23 cellular contexts compared by ENCODE assay signal in the genomic region with DNA sequence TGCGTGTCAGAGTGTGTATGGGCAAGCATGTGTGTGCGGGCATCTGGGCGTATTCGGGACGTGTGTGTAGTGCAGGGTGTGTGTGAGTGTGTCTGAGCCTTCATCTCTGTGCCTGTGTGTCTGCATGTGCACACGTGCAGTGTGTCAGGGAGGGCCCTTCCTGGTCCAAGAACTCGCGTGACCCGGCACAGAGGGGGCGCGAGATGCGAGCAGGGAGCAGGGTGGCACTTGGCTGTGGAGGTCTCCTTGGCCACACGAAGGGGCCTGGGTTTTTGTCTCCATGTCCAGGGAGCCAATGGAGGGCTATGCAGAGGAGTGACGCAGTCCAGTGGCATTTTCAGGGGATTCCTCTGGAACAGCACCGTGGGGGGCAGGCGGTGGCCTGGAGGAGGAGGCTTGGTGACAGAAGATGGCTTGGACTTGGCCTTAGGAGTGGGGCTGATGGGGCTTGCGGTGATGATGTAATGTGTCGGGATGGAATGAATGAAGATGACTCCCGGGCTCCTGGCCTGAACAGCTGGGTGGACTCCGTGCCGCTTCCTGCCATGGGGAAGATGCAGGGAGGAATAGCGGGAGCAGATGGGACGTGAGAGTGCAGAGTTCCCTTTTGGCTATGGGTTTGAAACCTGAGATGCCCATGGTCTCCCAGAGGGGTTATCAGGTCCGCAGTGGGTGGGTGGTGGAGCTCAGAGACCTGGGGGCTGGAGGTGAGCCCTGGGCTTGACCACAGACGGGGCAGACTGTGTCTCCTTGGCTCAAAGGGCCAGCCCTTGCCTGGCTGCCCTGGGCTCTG.
A peak's percentile ranks its signal among the peaks of the same experiment; 100 is the strongest.
DNase-seq lines count a peak whose midpoint lies in the region; ATAC-seq and TF ChIP-seq lines count a peak whose summit lies in the region.
"Had no signal": no experiment of that assay in that cellular context is flagged by ENCODE, and none has a peak within 500 bp of the region (broad histone marks: within the 10 kb centered on the region; RNA-seq: fewer than 3 reads in every experiment).

No MANE protein-coding gene starts in this region.

- H3K4me3 ChIP-seq in GM23338 (no peak overlapping the region), endodermal cell (ENCODE audit: low read length) (no peak overlapping the region)
- H3K4me3 ChIP-seq: esophagus squamous epithelium, Peyer's patch had no signal

- H3K27me3 ChIP-seq in GM23338 (ENCODE audit: insufficient read depth) (no peaks in the 10 kb centered on the region), endodermal cell (ENCODE audit: control insufficient read depth, insufficient read depth, low read length, poor library complexity, severe bottlenecking) (no peaks in the 10 kb centered on the region)
- H3K27me3 ChIP-seq: Peyer's patch had no signal

- H3K36me3 ChIP-seq in GM23338 (ENCODE audit: insufficient read depth) = no peaks in the 10 kb centered on the region
- no peaks in the 10 kb centered on the region for H3K36me3 ChIP-seq in endodermal cell (ENCODE audit: control insufficient read depth, insufficient read depth, low read length)
- H3K36me3 ChIP-seq: esophagus squamous epithelium, Peyer's patch had no signal

- no peak overlapping the region for H3K9ac ChIP-seq in endodermal cell (ENCODE audit: extremely low read depth, low read length, poor library complexity, severe bottlenecking)

- no peak overlapping the region; the same call in 2 of the 3 replicates for H3K4me3 Mint-ChIP-seq in GM23338
- no peak overlapping the region for H3K4me3 Mint-ChIP-seq in endodermal cell
- no peak overlapping the region for H3K4me3 Mint-ChIP-seq in neural crest cell
- H3K4me3 Mint-ChIP-seq in activated CD8-positive, alpha-beta T cell treated with anti-CD3 and anti-CD28 coated beads for 36 hours = no peak overlapping the region
- H3K4me3 Mint-ChIP-seq: activated T-helper 17 cell treated with anti-CD3 and anti-CD28 coated beads, Interleukin-2, amount 50 U/mL, for 72 hours; effector memory CD8-positive, alpha-beta T cell; T-helper 1 cell treated with Interleukin-12 subunit alpha and Interleukin-12 subunit beta and Interleukin-4 antibody, amounts not matched to agents 30 μg/mL and 1 μg/mL, for 36 hours had no signal

- peak; percentile 29 for ATAC-seq in GM23338
- ATAC-seq in activated CD8-positive, alpha-beta T cell treated with anti-CD3 and anti-CD28 coated beads for 36 hours = no peak
- ATAC-seq: activated T-helper 17 cell treated with anti-CD3 and anti-CD28 coated beads, Interleukin-2, amount 50 U/mL, for 72 hours; effector memory CD8-positive, alpha-beta T cell; sciatic nerve had no signal

- no peak overlapping the region for H3K4me2 ChIP-seq in GM23338

- H3K4me1 Mint-ChIP-seq in GM23338 (peaks cover 24% of the 10 kb centered on the region), endodermal cell (peaks cover 10% of the 10 kb centered on the region), neural crest cell (peaks cover 4% of the 10 kb centered on the region)
- no peaks in the 10 kb centered on the region for H3K4me1 Mint-ChIP-seq in activated CD8-positive, alpha-beta T cell treated with anti-CD3 and anti-CD28 coated beads for 36 hours (ENCODE audit: low read depth)
- H3K4me1 Mint-ChIP-seq: activated T-helper 17 cell treated with anti-CD3 and anti-CD28 coated beads, Interleukin-2, amount 50 U/mL, for 72 hours had no signal

- no peaks in the 10 kb centered on the region for H3K9me3 Mint-ChIP-seq in GM23338
- H3K9me3 Mint-ChIP-seq in endodermal cell = no peaks in the 10 kb centered on the region
- no peaks in the 10 kb centered on the region for H3K9me3 Mint-ChIP-seq in neural crest cell
- H3K9me3 Mint-ChIP-seq in activated CD8-positive, alpha-beta T cell treated with anti-CD3 and anti-CD28 coated beads for 36 hours = no peaks in the 10 kb centered on the region
- H3K9me3 Mint-ChIP-seq: activated T-helper 17 cell treated with anti-CD3 and anti-CD28 coated beads, Interleukin-2, amount 50 U/mL, for 72 hours; effector memory CD8-positive, alpha-beta T cell; T-helper 1 cell treated with Interleukin-12 subunit alpha and Interleukin-12 subunit beta and Interleukin-4 antibody, amounts not matched to agents 30 μg/mL and 1 μg/mL, for 36 hours had no signal

- DNase-seq in GM23338 (ENCODE audit: low spot score) = no peak
- DNase-seq in NCI-H446 treated with DMSO at 0.1 percent for 48 hours (lab: John Stamatoyannopoulos, UW) = peak; percentile 34
- peak; percentile 66 for DNase-seq in endodermal cell
- no peak for DNase-seq in neural crest cell (ENCODE audit: low read depth, low spot score)
- DNase-seq in GM10248 (ENCODE audit: extremely low spot score) = no peak
- DNase-seq in activated CD8-positive, alpha-beta T cell treated with anti-CD3 and anti-CD28 coated beads for 36 hours = no peak
- no peak for DNase-seq in ACHN
- DNase-seq: activated CD4-positive, alpha-beta T cell treated with anti-CD3 and anti-CD28 coated beads, Interleukin-2, amount 50 U/mL, for 1 hour; activated CD8-positive, alpha-beta memory T cell treated with anti-CD3 and anti-CD28 coated beads, Interleukin-2, amount 50 U/mL, for 4 hours; C1 segment of cervical spinal cord; effector memory CD8-positive, alpha-beta T cell; esophagus squamous epithelium; HCEC 1CT; kidney glomerular epithelial cell; mammary epithelial cell; naive B cell; NCI-H146; NCI-H2227 treated with DMSO at 0.1 percent for 48 hours; Peyer's patch; stimulated activated CD4-positive, alpha-beta T cell treated with anti-CD3 and anti-CD28 coated beads, Interleukin-15, amount 100 ng/mL, for 24 hours had no signal

- no peaks in the 10 kb centered on the region for H3K79me2 ChIP-seq in GM23338 (replicated peaks; ENCODE audit: insufficient read depth)

- in situ Hi-C loops in ACHN (cut with HindIII; ENCODE audit: low pct_ligation_motif_present, low pct_unique_long_range_greater_than_20kb, low sequenced_read_pairs) = no loop called here

- H3K27me3 Mint-ChIP-seq in GM23338 (ENCODE audit: insufficient read depth, low read depth, poor library complexity) (no peaks in the 10 kb centered on the region), endodermal cell (ENCODE audit: insufficient read depth) (no peaks in the 10 kb centered on the region), neural crest cell (ENCODE audit: low read depth) (no peaks in the 10 kb centered on the region)
- no peaks in the 10 kb centered on the region for H3K27me3 Mint-ChIP-seq in activated CD8-positive, alpha-beta T cell treated with anti-CD3 and anti-CD28 coated beads for 36 hours

- 89 to 94% methylated on average over 17 to 25 of the region's 25 CpGs for WGBS in endodermal cell (ENCODE audit: insufficient coverage in 1 of 2, insufficient read length in 1 of 2), 2 experiments

- no peaks in the 10 kb centered on the region for H3F3A ChIP-seq in GM23338 (replicated peaks; ENCODE audit: low read depth)

- H3K27ac Mint-ChIP-seq in GM23338 = no peak overlapping the region; the same call in 1 of the 2 replicates
- H3K27ac Mint-ChIP-seq in endodermal cell = peak overlapping the region; percentile 68
- H3K27ac Mint-ChIP-seq in neural crest cell (ENCODE audit: unreplicated experiment) = peak overlapping the region; percentile 94
- H3K27ac Mint-ChIP-seq in activated CD8-positive, alpha-beta T cell treated with anti-CD3 and anti-CD28 coated beads for 36 hours = no peak overlapping the region
- H3K27ac Mint-ChIP-seq: activated T-helper 17 cell treated with anti-CD3 and anti-CD28 coated beads, Interleukin-2, amount 50 U/mL, for 72 hours; effector memory CD8-positive, alpha-beta T cell; T-helper 1 cell treated with Interleukin-12 subunit alpha and Interleukin-12 subunit beta and Interleukin-4 antibody, amounts not matched to agents 30 μg/mL and 1 μg/mL, for 36 hours had no signal

- TF ChIP-seq CTCF in GM23338 (conservative IDR thresholded peaks at IDR 0.05; ENCODE audit: low read depth in 2 of 2) (no peak), endodermal cell (conservative IDR thresholded peaks at IDR 0.05) (no peak), neural crest cell (conservative IDR thresholded peaks at IDR 0.05) (no peak), GM10248 (IDR thresholded peaks at IDR 0.05; ENCODE audit: control extremely low read depth, extremely low read depth, low read depth, missing control alignments) (no peak)
- no peak for TF ChIP-seq CTCF in activated CD8-positive, alpha-beta T cell treated with anti-CD3 and anti-CD28 coated beads for 36 hours (IDR thresholded peaks at IDR 0.05)

- no peaks in the 10 kb centered on the region for H4K20me1 ChIP-seq in GM23338 (replicated peaks; ENCODE audit: insufficient read depth)

- CTCF ChIA-PET in GM10248 (lab: Yijun Ruan, JAX) = no interaction called here
- CTCF ChIA-PET in activated CD8-positive, alpha-beta T cell treated with anti-CD3 and anti-CD28 coated beads for 36 hours (lab: Charles Lee) = no interaction called here

- no peak overlapping the region for H2AFZ ChIP-seq in GM23338

- H3K27ac ChIP-seq in GM23338 (ENCODE audit: low read depth) (0 out of 2 replicates have a peak overlapping the region, but pooled peaks have one; percentile 23), endodermal cell (ENCODE audit: low read depth, low read length) (no peak overlapping the region)
- H3K27ac ChIP-seq: esophagus squamous epithelium, Peyer's patch had no signal

- intact Hi-C loops in activated CD8-positive, alpha-beta T cell treated with anti-CD3 and anti-CD28 coated beads for 36 hours (cut with micrococcal nuclease) = no loop called here

- H3K9me3 ChIP-seq in endodermal cell (ENCODE audit: control insufficient read depth, low read length) = no peaks in the 10 kb centered on the region
- H3K9me3 ChIP-seq: esophagus squamous epithelium, Peyer's patch had no signal

- no peaks in the 10 kb centered on the region for H3K9me2 ChIP-seq in GM23338 (ENCODE audit: insufficient read depth)

- H3K4me1 ChIP-seq in GM23338 (ENCODE audit: insufficient read depth) (peaks cover 15% of the 10 kb centered on the region), endodermal cell (ENCODE audit: control insufficient read depth, insufficient read depth, low read length) (no peaks in the 10 kb centered on the region)
- H3K4me1 ChIP-seq: esophagus squamous epithelium, Peyer's patch had no signal

- no peaks in the 10 kb centered on the region for H3K36me3 Mint-ChIP-seq in GM23338 (ENCODE audit: low read depth)
- H3K36me3 Mint-ChIP-seq in endodermal cell (ENCODE audit: low read depth) = no peaks in the 10 kb centered on the region
- no peaks in the 10 kb centered on the region for H3K36me3 Mint-ChIP-seq in neural crest cell (ENCODE audit: low read depth)
- H3K36me3 Mint-ChIP-seq in activated CD8-positive, alpha-beta T cell treated with anti-CD3 and anti-CD28 coated beads for 36 hours (ENCODE audit: low read depth) = no peaks in the 10 kb centered on the region
- H3K36me3 Mint-ChIP-seq: naive B cell had no signal

- POLR2A ChIA-PET in GM10248 (lab: Yijun Ruan, JAX) = no interaction called here
- POLR2A ChIA-PET in activated CD8-positive, alpha-beta T cell treated with anti-CD3 and anti-CD28 coated beads for 36 hours (lab: Charles Lee) = interaction anchor here (0.6 kb wide), 1 partner anchor 169 kb away, joined by 3 read pairs; no protein-coding TSS in a partner anchor

TF ChIP-seq in GM23338, 12 proteins besides CTCF, POLR2A, EP300 and RAD21 (continues in another document):
- TF ChIP-seq STAT1 (IDR thresholded peaks at IDR 0.05; ENCODE audit: unreplicated experiment) (no peak), JUNB (IDR thresholded peaks at IDR 0.05; ENCODE audit: unreplicated experiment) (no peak), ZNF114 (CRISPR knock-in tag; IDR thresholded peaks at IDR 0.05) (no peak), CREB1 (CRISPR knock-in tag; IDR thresholded peaks at IDR 0.05; ENCODE audit: low read depth) (no peak)

Comparison
In these comparisons a context has a peak if more than half of its experiments do, and no peak if none do; other contexts are left out.
1. DNase-seq: peak in NCI-H446 treated with DMSO at 0.1 percent for 48 hours (single experiment) and endodermal cell (single experiment); none in GM23338 (single experiment), neural crest cell (single experiment), GM10248 (single experiment), activated CD8-positive, alpha-beta T cell treated with anti-CD3 and anti-CD28 coated beads for 36 hours (single experiment) and ACHN (single experiment).
2. H3K27ac Mint-ChIP-seq: peak in endodermal cell (single experiment) and neural crest cell (single experiment); none in GM23338 (single experiment) and activated CD8-positive, alpha-beta T cell treated with anti-CD3 and anti-CD28 coated beads for 36 hours (single experiment).